ENCODE assay signal across 8 cellular contexts in the genomic region with DNA sequence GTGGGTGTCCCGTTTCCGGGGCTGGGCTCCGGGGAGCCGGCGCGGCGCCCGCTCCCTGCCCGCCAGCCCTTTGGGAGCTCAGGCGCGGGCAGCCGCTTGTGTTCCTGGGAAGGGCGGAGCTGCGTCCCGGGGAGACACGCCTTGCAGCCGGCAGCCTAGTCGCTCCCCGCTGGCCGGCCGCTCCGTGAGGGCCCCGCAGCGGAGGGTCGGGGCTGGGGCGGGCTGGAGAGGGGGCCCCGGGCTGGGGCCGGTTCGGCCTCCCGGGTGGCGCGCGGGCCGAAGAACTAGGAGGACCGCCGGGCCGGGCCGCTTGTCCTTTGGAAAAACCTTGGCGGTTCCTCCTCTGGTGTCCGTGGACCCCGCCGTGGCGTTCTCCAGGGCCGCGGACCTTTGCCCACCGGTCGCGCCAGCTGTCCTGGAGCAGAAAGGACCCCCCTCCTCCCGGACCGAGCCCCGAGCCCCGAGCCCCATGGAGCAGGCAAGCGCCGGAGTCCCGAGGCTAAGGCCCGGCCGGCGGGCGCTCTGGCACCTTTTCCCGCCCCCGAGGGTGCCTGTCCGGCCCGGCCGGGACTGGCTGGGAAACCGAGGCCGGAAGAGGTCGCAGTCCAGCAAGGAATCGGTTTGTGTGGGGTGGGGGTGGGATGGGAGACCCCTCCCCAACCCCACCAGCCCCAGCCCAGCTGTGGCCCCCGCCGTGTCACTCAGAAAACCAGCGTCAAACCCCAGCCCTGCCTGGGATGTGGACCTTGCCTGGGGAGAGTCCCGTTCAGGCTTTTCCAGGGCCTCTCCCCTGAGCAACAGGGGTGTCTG. TPM values are rescaled to one million over a fixed set of nuclear protein-coding genes. Genes with fewer than 3 reads are reported as not detected.
DNase-seq lines count a peak whose midpoint lies in the region; ATAC-seq and TF ChIP-seq lines count a peak whose summit lies in the region.

No MANE protein-coding gene starts in this region.

- no peak for TF ChIP-seq POLR2A in uterus (IDR thresholded peaks at IDR 0.05)

- H3K27me3 ChIP-seq in mucosa of rectum (ENCODE audit: control insufficient read depth in 2 of 2, insufficient read depth in 2 of 2, low read length in 2 of 2) (peaks cover 0 to 5% of the 10 kb centered on the region in 2 donors), uterus (peaks cover 0 to 3% of the 10 kb centered on the region in 2 donors)

- intact Hi-C loops in uterus (cut with DNase I; ENCODE audit: low total_unique reads) = no loop called here

- peaks cover 3 to 6% of the 10 kb centered on the region in 2 donors for H3K4me1 ChIP-seq in mucosa of rectum (ENCODE audit: control insufficient read depth in 2 of 2, insufficient read depth in 2 of 2, low read length in 2 of 2)
- peaks cover 0 to 6% of the 10 kb centered on the region in 2 donors for H3K4me1 ChIP-seq in uterus

- DNase-seq in CMK (ENCODE audit: low read depth) (peak; percentile 49), H4 (ENCODE audit: low spot score) (peak; percentile 64), RPMI7951 (ENCODE audit: low read depth) (peak; percentile 17), epidermal melanocyte (ENCODE audit: insufficient read length, low spot score) (peak; percentile 92), uterus (peak; percentile 9 to 22)
- DNase-seq in effector CD4-positive, alpha-beta T cell = no peak

- H3K27ac ChIP-seq in mucosa of rectum (ENCODE audit: low read depth in 2 of 2, low read length in 2 of 2) (peak overlapping the region; percentile 37 to 38), uterus (peak overlapping the region; percentile 20 to 33)

- ATAC-seq in HG03039 (IDR thresholded peaks at IDR 0.05; ENCODE audit: unreplicated experiment) = no peak

- H3K9me3 ChIP-seq in mucosa of rectum (ENCODE audit: control insufficient read depth in 2 of 2, low read length in 2 of 2) = no peaks in the 10 kb centered on the region
- no peaks in the 10 kb centered on the region for H3K9me3 ChIP-seq in uterus

- H3K36me3 ChIP-seq in mucosa of rectum (ENCODE audit: control insufficient read depth in 2 of 2, insufficient read depth in 2 of 2, low read length in 2 of 2) = no peaks in the 10 kb centered on the region
- H3K36me3 ChIP-seq in uterus = no peaks in the 10 kb centered on the region

- peak overlapping the region; percentile 57 to 62 for H3K4me3 ChIP-seq in mucosa of rectum (ENCODE audit: low read length in 2 of 2)
- peak overlapping the region; percentile 42 to 56 for H3K4me3 ChIP-seq in uterus

- no peak for TF ChIP-seq CTCF in uterus (IDR thresholded peaks at IDR 0.05)

- H3K9ac ChIP-seq in mucosa of rectum (ENCODE audit: low read depth in 1 of 2, low read length in 2 of 2) = peak overlapping the region; percentile 41 to 70

RNA-seq across cellular contexts. Expression of gene TBC1D3B, which starts 6.8 kb away (rescaled TPM):
- total RNA-seq in H4 (2014; rRNA removed; shearing (Covaris generic)) = 0.39 TPM in 1 of 2 replicates, not detected in the other
- 1.1 TPM in 1 of 2 replicates, not detected in the other for total RNA-seq in RPMI7951 (2014; rRNA removed; shearing (Covaris generic))
- 10 to 100 TPM in 1 of 4 donors, not detected in 3; 10.9 TPM for total RNA-seq in uterus

RNA-seq across cellular contexts. Expression of gene CCL3L1, which starts 13.4 kb away (rescaled TPM):
- not detected in 2 replicates for total RNA-seq in H4 (2014; rRNA removed; shearing (Covaris generic))
- 0.60 TPM in 1 of 2 replicates, not detected in the other for total RNA-seq in RPMI7951 (2014; rRNA removed; shearing (Covaris generic))
- total RNA-seq in uterus = 1 to 10 TPM in 1 of 4 donors, not detected in 3; 2.3 TPM

RNA-seq across cellular contexts. Expression of gene CCL4L2, which starts 27.7 kb away (rescaled TPM):
- not detected in 2 replicates for total RNA-seq in H4 (2014; rRNA removed; shearing (Covaris generic))
- not detected in 2 replicates for total RNA-seq in RPMI7951 (2014; rRNA removed; shearing (Covaris generic))
- 1 to 10 TPM in 1 of 4 donors, not detected in 3; 6.7 TPM for total RNA-seq in uterus
